Comparison of ENCODE assay signal across 16 cellular contexts in the genomic region with DNA sequence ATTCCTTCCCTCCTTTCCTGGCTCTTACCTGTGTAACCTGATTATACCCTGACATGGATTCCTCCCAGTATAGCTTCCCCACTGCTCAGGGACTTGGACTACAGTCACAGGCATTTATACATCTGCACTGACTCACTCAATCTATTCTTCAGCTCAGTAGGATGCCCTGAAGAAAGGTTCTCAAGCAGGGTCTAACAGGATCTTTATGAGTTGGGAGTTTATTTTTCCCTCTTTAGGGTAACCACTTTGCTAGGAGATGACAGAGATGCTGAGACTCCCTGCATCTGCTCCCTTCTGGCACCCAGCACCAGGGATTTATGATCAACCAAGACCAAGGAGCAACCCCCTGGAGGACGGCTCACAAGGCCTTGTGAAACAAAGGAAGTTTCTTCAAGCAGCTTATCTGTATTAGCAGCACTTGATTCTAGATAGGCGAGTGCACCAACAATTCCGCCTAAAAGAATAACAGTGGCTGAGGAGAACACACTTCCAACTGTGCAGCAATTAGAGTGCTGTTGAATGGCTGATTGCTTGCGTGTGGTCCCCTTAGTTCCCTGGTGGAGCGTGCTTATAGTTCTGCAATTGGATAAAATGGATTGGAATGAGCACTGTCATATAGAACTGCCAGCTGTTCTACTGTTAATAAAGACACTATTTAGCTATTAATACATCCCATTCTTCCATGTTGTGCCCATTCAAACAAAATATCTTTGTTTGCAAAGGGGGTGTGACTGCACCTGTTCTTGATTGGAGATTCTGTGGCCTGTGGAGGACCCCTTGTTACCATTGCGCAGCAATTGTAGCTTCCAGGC.
DNase-seq lines count a peak whose midpoint lies in the region; ATAC-seq, FAIRE-seq and TF ChIP-seq lines count a peak whose summit lies in the region.
"Had no signal": no experiment of that assay in that cellular context is flagged by ENCODE, and none has a peak within 500 bp of the region (broad histone marks: within the 10 kb centered on the region; RNA-seq: fewer than 3 reads in every experiment).

No MANE protein-coding gene starts in this region.

- no peak overlapping the region for H3K27ac ChIP-seq in cardiac muscle cell
- H3K27ac ChIP-seq in left ventricle myocardium inferior (replicated peaks) = no peak overlapping the region
- H3K27ac ChIP-seq: heart right ventricle, RWPE1 had no signal

- H3K27me3 ChIP-seq in cardiac muscle cell = no peaks in the 10 kb centered on the region
- no peaks in the 10 kb centered on the region for H3K27me3 ChIP-seq in left ventricle myocardium inferior (ENCODE audit: low read depth)
- H3K27me3 ChIP-seq: heart right ventricle, MG63 had no signal

- peak; percentile 9 for FAIRE-seq in urothelium cell line (lab: Jason Lieb, UNC)

- CTCF ChIA-PET in activated CD4-positive, alpha-beta T cell treated with anti-CD3 and anti-CD28 coated beads, Interleukin-2, amount 10 ng/mL, durations not matched to agents 7 days and 5 days (lab: Charles Lee) = interaction anchor here (0.5 kb wide), 1 partner anchor 670 kb away, joined by 5 read pairs; no protein-coding TSS in a partner anchor

- H3K4me1 ChIP-seq in cardiac muscle cell (ENCODE audit: low read depth) (peaks cover 20% of the 10 kb centered on the region), left ventricle myocardium inferior (peaks cover 22% of the 10 kb centered on the region)

- DNase-seq in cardiac muscle cell (ENCODE audit: low read depth in 1 of 2, low spot score in 1 of 2) (peak; percentile 41 to 56), left ventricle myocardium inferior (no peak), amniotic epithelial cell (ENCODE audit: low read depth) (peak; percentile 16), kidney tubule cell (ENCODE audit: low spot score) (peak; percentile 3), urothelium cell line (ENCODE audit: low spot score) (no peak)
- DNase-seq in activated CD4-positive, alpha-beta T cell treated with anti-CD3 and anti-CD28 coated beads, Interleukin-2, amount 10 ng/mL, durations not matched to agents 7 days and 5 days = no peak
- DNase-seq in effector memory CD8-positive, alpha-beta T cell = no peak
- no peak for DNase-seq in stimulated activated CD4-positive, alpha-beta T cell treated with anti-CD3 and anti-CD28 coated beads, Interleukin-1b, Interleukin-23, amount 100 ng/mL, for 48 hours
- DNase-seq: activated B cell treated with CpG ODN at 0.5 μM for 24 hours; activated gamma-delta T cell; heart right ventricle; MG63; stimulated activated CD4-positive, alpha-beta T cell treated with anti-CD3 and anti-CD28 coated beads, Interleukin-4, amount 100 ng/mL, for 1 hour had no signal

- H3K27me3 Mint-ChIP-seq in activated CD4-positive, alpha-beta T cell treated with anti-CD3 and anti-CD28 coated beads, Interleukin-2, amount 10 ng/mL, durations not matched to agents 7 days and 5 days = no peaks in the 10 kb centered on the region
- H3K27me3 Mint-ChIP-seq in effector memory CD8-positive, alpha-beta T cell = no peaks in the 10 kb centered on the region
- H3K27me3 Mint-ChIP-seq: activated B cell treated with CpG ODN at 0.5 μM for 24 hours had no signal

- H3K4me3 ChIP-seq in cardiac muscle cell = no peak overlapping the region
- no peak overlapping the region for H3K4me3 ChIP-seq in left ventricle myocardium inferior
- H3K4me3 ChIP-seq: heart right ventricle, MG63 had no signal

- H3K36me3 ChIP-seq in cardiac muscle cell (no peaks in the 10 kb centered on the region), left ventricle myocardium inferior (no peaks in the 10 kb centered on the region)
- H3K36me3 ChIP-seq: heart right ventricle, MG63 had no signal

- H3K27ac Mint-ChIP-seq in activated CD4-positive, alpha-beta T cell treated with anti-CD3 and anti-CD28 coated beads, Interleukin-2, amount 10 ng/mL, durations not matched to agents 7 days and 5 days = no peak overlapping the region
- H3K27ac Mint-ChIP-seq in effector memory CD8-positive, alpha-beta T cell = no peak overlapping the region
- H3K27ac Mint-ChIP-seq: activated B cell treated with CpG ODN at 0.5 μM for 24 hours, nephron had no signal

- POLR2A ChIA-PET in activated CD4-positive, alpha-beta T cell treated with anti-CD3 and anti-CD28 coated beads, Interleukin-2, amount 10 ng/mL, durations not matched to agents 7 days and 5 days (lab: Charles Lee) = no interaction called here

- H3K4me3 Mint-ChIP-seq in activated CD4-positive, alpha-beta T cell treated with anti-CD3 and anti-CD28 coated beads, Interleukin-2, amount 10 ng/mL, durations not matched to agents 7 days and 5 days = no peak overlapping the region
- no peak overlapping the region for H3K4me3 Mint-ChIP-seq in effector memory CD8-positive, alpha-beta T cell
- H3K4me3 Mint-ChIP-seq: activated B cell treated with CpG ODN at 0.5 μM for 24 hours, nephron had no signal

- no peak for ATAC-seq in effector memory CD8-positive, alpha-beta T cell (replicated peaks)
- ATAC-seq: HCT116, heart right ventricle had no signal

- H3K36me3 Mint-ChIP-seq in activated CD4-positive, alpha-beta T cell treated with anti-CD3 and anti-CD28 coated beads, Interleukin-2, amount 10 ng/mL, durations not matched to agents 7 days and 5 days (ENCODE audit: low read depth) = no peaks in the 10 kb centered on the region
- H3K36me3 Mint-ChIP-seq in effector memory CD8-positive, alpha-beta T cell (ENCODE audit: insufficient read depth) = no peaks in the 10 kb centered on the region

- intact Hi-C loops in left ventricle myocardium inferior (cut with micrococcal nuclease) = no loop called here

- no peaks in the 10 kb centered on the region for H3K4me1 Mint-ChIP-seq in activated CD4-positive, alpha-beta T cell treated with anti-CD3 and anti-CD28 coated beads, Interleukin-2, amount 10 ng/mL, durations not matched to agents 7 days and 5 days
- H3K4me1 Mint-ChIP-seq in effector memory CD8-positive, alpha-beta T cell (ENCODE audit: low read depth in 2 of 2) = no peaks in the 10 kb centered on the region
- H3K4me1 Mint-ChIP-seq: activated B cell treated with CpG ODN at 0.5 μM for 24 hours, nephron had no signal

- H3K9me3 ChIP-seq in cardiac muscle cell (ENCODE audit: low read depth) = no peaks in the 10 kb centered on the region
- no peaks in the 10 kb centered on the region for H3K9me3 ChIP-seq in left ventricle myocardium inferior (replicated peaks)
- H3K9me3 ChIP-seq: heart right ventricle, MG63 had no signal

- no peak for TF ChIP-seq CTCF in cardiac muscle cell (IDR thresholded peaks at IDR 0.05; ENCODE audit: low read depth, low read length)
- no peak for TF ChIP-seq CTCF in left ventricle myocardium inferior (IDR thresholded peaks at IDR 0.05; ENCODE audit: borderline replicate concordance)

- H3K9me3 Mint-ChIP-seq in activated CD4-positive, alpha-beta T cell treated with anti-CD3 and anti-CD28 coated beads, Interleukin-2, amount 10 ng/mL, durations not matched to agents 7 days and 5 days = no peaks in the 10 kb centered on the region
- H3K9me3 Mint-ChIP-seq in effector memory CD8-positive, alpha-beta T cell = peaks cover 3 to 4% of the 10 kb centered on the region in 2 donors
- H3K9me3 Mint-ChIP-seq: activated B cell treated with CpG ODN at 0.5 μM for 24 hours, nephron had no signal

Comparison
In these comparisons a context has a peak if more than half of its experiments do, and no peak if none do; other contexts are left out.
1. DNase-seq: peak in cardiac muscle cell (2 of 2), amniotic epithelial cell (single experiment) and kidney tubule cell (single experiment); none in left ventricle myocardium inferior (single experiment), urothelium cell line (single experiment), activated CD4-positive, alpha-beta T cell treated with anti-CD3 and anti-CD28 coated beads, Interleukin-2, amount 10 ng/mL, durations not matched to agents 7 days and 5 days (single experiment), effector memory CD8-positive, alpha-beta T cell (0 of 3) and stimulated activated CD4-positive, alpha-beta T cell treated with anti-CD3 and anti-CD28 coated beads, Interleukin-1b, Interleukin-23, amount 100 ng/mL, for 48 hours (single experiment).